Comparison of ENCODE assay signal across 8 cellular contexts in genomic region chr3:168620854-168621253, GRCh38.
DNase-seq lines count a peak whose midpoint lies in the region; ATAC-seq and TF ChIP-seq lines count a peak whose summit lies in the region.

No MANE protein-coding gene starts in this region.

- intact Hi-C loops in Right ventricle myocardium inferior (cut with DNase I) (loop anchor here (10.0 kb wide), 1 partner anchor 106 kb away; no protein-coding TSS in a partner anchor), right cardiac atrium (cut with DNase I) (loop anchor here in 1 of 4 donors (5.0 kb wide), 1 partner anchor 109 kb away; no protein-coding TSS in a partner anchor), uterus (cut with DNase I; ENCODE audit: low total_unique reads) (no loop called here)

- H3K4me1 ChIP-seq in right cardiac atrium (ENCODE audit: control insufficient read depth, insufficient read depth, low read length) (no peaks in the 10 kb centered on the region), SJCRH30 (no peaks in the 10 kb centered on the region), uterus (no peaks in the 10 kb centered on the region)

- no peak for TF ChIP-seq POLR2A in uterus (IDR thresholded peaks at IDR 0.05)

- no peaks in the 10 kb centered on the region for H3K36me3 ChIP-seq in SJCRH30
- H3K36me3 ChIP-seq in uterus = no peaks in the 10 kb centered on the region

- H3K4me3 ChIP-seq in right cardiac atrium (ENCODE audit: low read length) (no peak overlapping the region), SJCRH30 (no peak overlapping the region), uterus (no peak overlapping the region)

- no peak for TF ChIP-seq CTCF in uterus (IDR thresholded peaks at IDR 0.05)

- ATAC-seq in Right ventricle myocardium inferior (peak; percentile 62), right cardiac atrium (no peak), HG02938 (IDR thresholded peaks at IDR 0.05; ENCODE audit: unreplicated experiment) (no peak)

- no peaks in the 10 kb centered on the region for H3K27me3 ChIP-seq in right cardiac atrium (ENCODE audit: control insufficient read depth, insufficient read depth)
- H3K27me3 ChIP-seq in SJCRH30 = no peaks in the 10 kb centered on the region
- H3K27me3 ChIP-seq in uterus = no peaks in the 10 kb centered on the region

- H3K9me3 ChIP-seq in right cardiac atrium (ENCODE audit: control insufficient read depth, low read length) = no peaks in the 10 kb centered on the region
- H3K9me3 ChIP-seq in SJCRH30 (replicated peaks) = no peaks in the 10 kb centered on the region
- no peaks in the 10 kb centered on the region for H3K9me3 ChIP-seq in uterus

- DNase-seq in Right ventricle myocardium inferior (ENCODE audit: missing footprints) (no peak), right cardiac atrium (no peak), HT-29 (ENCODE audit: low spot score) (peak; percentile 79), SJCRH30 (peak; percentile 24 to 60), hypothalamus (lab: John Stamatoyannopoulos, UW) (peak in 34 of 51 donors; percentile 1 to 67 (median 25)), NCI-H128 (lab: John Stamatoyannopoulos, UW; ENCODE audit: unreplicated experiment) (no peak), uterus (no peak)

- H3K27ac ChIP-seq in right cardiac atrium (ENCODE audit: low read length) (no peak overlapping the region), SJCRH30 (no peak overlapping the region), uterus (no peak overlapping the region)

- WGBS in right cardiac atrium = 68% methylated on average over 5 of the region's 5 CpGs

Comparison
In these comparisons a context has a peak if more than half of its experiments do, and no peak if none do; other contexts are left out.
1. DNase-seq: peak in HT-29 (single experiment), SJCRH30 (2 of 2) and hypothalamus (34 of 51); none in Right ventricle myocardium inferior (single experiment), right cardiac atrium (0 of 3), NCI-H128 (single experiment) and uterus (0 of 2).